Comparison of ENCODE assay signal across 1 cellular context in genomic region chr14:105020815-105021655, GRCh38.
TF ChIP-seq lines count a peak whose summit lies in the region.

TSS of gene CDCA4 (minus strand) at chr14:105021083. CDS start at chr14:105011929, 9,154 bp downstream.

TF ChIP-seq in HepG2, 621 proteins besides CTCF, POLR2A, EP300 and RAD21 (continued from another document and continues in another):
- TF ChIP-seq UBTF (CRISPR knock-in tag; IDR thresholded peaks at IDR 0.05): peak; percentile 33; the same call in 1 of the 2 replicates
- TF ChIP-seq CHD2 (IDR thresholded peaks at IDR 0.05; ENCODE audit: low read depth, low read length): no peak
- TF ChIP-seq ZNF281 (CRISPR knock-in tag; IDR thresholded peaks at IDR 0.05; ENCODE audit: borderline replicate concordance): no peak
- TF ChIP-seq KDM5A (IDR thresholded peaks at IDR 0.05; ENCODE audit: borderline replicate concordance, low read length): no peak
- TF ChIP-seq PTBP1 (IDR thresholded peaks at IDR 0.05; ENCODE audit: low read depth, low read length, poor library complexity, severe bottlenecking): no peak
- 0 out of 2 replicates have a peak, but pooled peaks have one; percentile 45 for TF ChIP-seq RNF2 (conservative IDR thresholded peaks at IDR 0.05; ENCODE audit: low read depth)
- TF ChIP-seq ZNF253 (CRISPR knock-in tag; IDR thresholded peaks at IDR 0.05; ENCODE audit: borderline replicate concordance): no peak
- TF ChIP-seq ZNF777 (CRISPR knock-in tag; IDR thresholded peaks at IDR 0.05): peak; percentile 87
- peak; percentile 29; the same call in 1 of the 2 replicates for TF ChIP-seq ZSCAN20 (CRISPR knock-in tag; IDR thresholded peaks at IDR 0.05; ENCODE audit: borderline replicate concordance)
- no peak for TF ChIP-seq MBNL3 (CRISPR knock-in tag; conservative IDR thresholded peaks at IDR 0.05)
- TF ChIP-seq ZNF691 (CRISPR knock-in tag; IDR thresholded peaks at IDR 0.05; ENCODE audit: borderline replicate concordance, low read depth): no peak
- no peak; the same call in 1 of the 2 replicates for TF ChIP-seq ZNF749 (CRISPR knock-in tag; IDR thresholded peaks at IDR 0.05; ENCODE audit: borderline replicate concordance)
- no peak for TF ChIP-seq PRDM10 (CRISPR knock-in tag; IDR thresholded peaks at IDR 0.05; ENCODE audit: low read depth)
- TF ChIP-seq ZSCAN12 (CRISPR knock-in tag; IDR thresholded peaks at IDR 0.05): no peak
- no peak for TF ChIP-seq RFXANK (CRISPR knock-in tag; IDR thresholded peaks at IDR 0.05)
- no peak for TF ChIP-seq GLMP (CRISPR knock-in tag; IDR thresholded peaks at IDR 0.05; ENCODE audit: borderline replicate concordance)
- no peak for TF ChIP-seq ZNF710 (CRISPR knock-in tag; IDR thresholded peaks at IDR 0.05; ENCODE audit: borderline replicate concordance)
- no peak for TF ChIP-seq MYNN (CRISPR knock-in tag; IDR thresholded peaks at IDR 0.05; ENCODE audit: low read depth)
- TF ChIP-seq TBL1XR1 (IDR thresholded peaks at IDR 0.05; ENCODE audit: borderline replicate concordance, low read length, partially characterized antibody): no peak
- TF ChIP-seq GFI1 (CRISPR knock-in tag; IDR thresholded peaks at IDR 0.05; ENCODE audit: borderline replicate concordance): no peak
- no peak for TF ChIP-seq MATR3 (CRISPR knock-in tag; IDR thresholded peaks at IDR 0.05)
- peak; percentile 56; the same call in 1 of the 2 replicates for TF ChIP-seq ZNF574 (CRISPR knock-in tag; IDR thresholded peaks at IDR 0.05)
- TF ChIP-seq TFDP1 (CRISPR knock-in tag; IDR thresholded peaks at IDR 0.05; ENCODE audit: borderline replicate concordance): peak; percentile 96
- TF ChIP-seq ZFP1 (CRISPR knock-in tag; IDR thresholded peaks at IDR 0.05): no peak
- 0 out of 2 replicates have a peak, but pooled peaks have one; percentile 55 for TF ChIP-seq CENPT (CRISPR knock-in tag; IDR thresholded peaks at IDR 0.05; ENCODE audit: low read depth)
- no peak for TF ChIP-seq SYNCRIP (IDR thresholded peaks at IDR 0.05; ENCODE audit: insufficient read depth, low read depth, low read length)
- no peak for TF ChIP-seq ZBTB37 (CRISPR knock-in tag; IDR thresholded peaks at IDR 0.05)
- TF ChIP-seq ZNF598 (CRISPR knock-in tag; IDR thresholded peaks at IDR 0.05; ENCODE audit: borderline replicate concordance): 0 out of 2 replicates have a peak, but pooled peaks have one; percentile 42
- no peak for TF ChIP-seq ZNF460 (CRISPR knock-in tag; IDR thresholded peaks at IDR 0.05; ENCODE audit: borderline replicate concordance)
- no peak for TF ChIP-seq MZF1 (CRISPR knock-in tag; IDR thresholded peaks at IDR 0.05; ENCODE audit: borderline replicate concordance)
- TF ChIP-seq NFYC (CRISPR knock-in tag; IDR thresholded peaks at IDR 0.05): peak; percentile 78
- TF ChIP-seq ZFP37 (CRISPR knock-in tag; IDR thresholded peaks at IDR 0.05; ENCODE audit: borderline replicate concordance): no peak
- TF ChIP-seq BRCA1 (CRISPR knock-in tag; IDR thresholded peaks at IDR 0.05): 0 out of 2 replicates have a peak, but pooled peaks have one; percentile 36
- no peak for TF ChIP-seq ZNF441 (CRISPR knock-in tag; IDR thresholded peaks at IDR 0.05; ENCODE audit: borderline replicate concordance)
- TF ChIP-seq TEAD2 (CRISPR knock-in tag; IDR thresholded peaks at IDR 0.05): no peak
- no peak for TF ChIP-seq FOSL1 (CRISPR knock-in tag; IDR thresholded peaks at IDR 0.05; ENCODE audit: borderline replicate concordance)
- TF ChIP-seq NR2F6 (IDR thresholded peaks at IDR 0.05): no peak
- 0 out of 2 replicates have a peak, but pooled peaks have one; percentile 12 for TF ChIP-seq NR2F6 (CRISPR knock-in tag; IDR thresholded peaks at IDR 0.05)
- TF ChIP-seq ZNF780A (CRISPR knock-in tag; IDR thresholded peaks at IDR 0.05): no peak
- no peak for TF ChIP-seq ZNF597 (CRISPR knock-in tag; IDR thresholded peaks at IDR 0.05)
- no peak; the same call in 1 of the 2 replicates for TF ChIP-seq ZNF547 (CRISPR knock-in tag; IDR thresholded peaks at IDR 0.05)
- TF ChIP-seq GATAD2A (CRISPR knock-in tag; IDR thresholded peaks at IDR 0.05): no peak
